21 cellular contexts compared by ENCODE assay signal in the genomic region with DNA sequence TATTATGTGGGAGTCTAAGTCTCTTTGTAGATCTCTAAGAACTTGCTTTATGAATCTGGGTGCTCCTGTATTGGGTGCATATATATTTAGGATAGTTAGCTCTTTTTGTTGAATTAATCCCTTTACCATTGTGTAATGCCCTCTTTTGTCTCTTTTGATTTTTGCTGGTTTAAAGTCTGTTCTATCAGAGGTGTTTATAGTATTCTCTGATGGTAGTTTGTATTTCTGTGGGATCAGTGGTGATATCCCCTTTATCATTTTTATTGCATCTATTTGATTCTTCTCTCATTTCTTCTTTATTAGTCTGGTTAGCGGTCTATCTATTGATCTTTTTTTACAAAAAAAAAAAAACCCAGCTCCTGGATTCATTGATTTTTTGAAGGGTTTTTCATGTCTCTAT. TPM values are rescaled to one million over a fixed set of nuclear protein-coding genes. Genes with fewer than 3 reads are reported as not detected.
"Had no signal": no experiment of that assay in that cellular context is flagged by ENCODE, and none has a peak within 500 bp of the region (broad histone marks: within the 10 kb centered on the region; RNA-seq: fewer than 3 reads in every experiment).

No MANE protein-coding gene starts in this region.

RNA-seq across cellular contexts. Expression of a gene that starts 15.3 kb away (rescaled TPM):
- total RNA-seq: activated naive CD4-positive, alpha-beta T cell treated with anti-CD3 and anti-CD28 coated beads for 36 hours; activated naive CD4-positive, alpha-beta T cell treated with anti-CD3 and anti-CD28 coated beads, Interleukin-2, amount 50 U/mL, for 72 hours; activated naive CD8-positive, alpha-beta T cell treated with anti-CD3 and anti-CD28 coated beads for 36 hours; activated naive CD8-positive, alpha-beta T cell treated with anti-CD3 and anti-CD28 coated beads, Interleukin-2, amount 10 ng/mL, durations not matched to agents 7 days and 5 days; activated T-cell treated with anti-CD3 and anti-CD28 coated beads, Interleukin-2, amount 50 U/mL, for 4 hours; activated T-cell treated with anti-CD3 and anti-CD28 coated beads, Interleukin-2, amount 50 U/mL, for 72 hours; activated T-helper 1 cell treated with anti-CD3 and anti-CD28 coated beads, Interleukin-12 subunit alpha, Interleukin-12 subunit beta, Interleukin-2, Interleukin-4 antibody, amounts not matched to agents 30 ng/mL and 10 ng/mL and 1 ng/mL, durations not matched to agents 14 hours and 24 hours and 36 hours; activated T-helper 17 cell treated with anti-CD3 and anti-CD28 coated beads, Interleukin-2, amount 50 U/mL, for 72 hours; activated T-helper 2 cell treated with anti-CD3 and anti-CD28 coated beads, Interferon-gamma antibody, Interleukin-2, Interleukin-4, amounts not matched to agents 10 μg/mL and 5 μg/mL and 100 μg/mL, durations not matched to agents 14 hours and 24 hours and 36 hours; aorta; ascending aorta; astrocyte; body of pancreas; breast epithelium; cardiac muscle cell; cardiac septum; chondrocyte had no signal
- polyA plus RNA-seq: adipose tissue, adrenal gland, aorta, cardiac muscle cell had no signal

RNA-seq across cellular contexts. Expression of a gene that starts 17.4 kb away (rescaled TPM):
- total RNA-seq: astrocyte, bronchial epithelial cell, cardiac muscle cell, chondrocyte had no signal
- polyA plus RNA-seq: cardiac muscle cell had no signal

RNA-seq across cellular contexts. Expression of a gene that starts 50.6 kb away (rescaled TPM):
- total RNA-seq: activated naive CD4-positive, alpha-beta T cell treated with anti-CD3 and anti-CD28 coated beads for 36 hours; activated naive CD4-positive, alpha-beta T cell treated with anti-CD3 and anti-CD28 coated beads, Interleukin-2, amount 50 U/mL, for 72 hours; activated naive CD8-positive, alpha-beta T cell treated with anti-CD3 and anti-CD28 coated beads for 36 hours; activated naive CD8-positive, alpha-beta T cell treated with anti-CD3 and anti-CD28 coated beads, Interleukin-2, amount 10 ng/mL, durations not matched to agents 7 days and 5 days; activated T-cell treated with anti-CD3 and anti-CD28 coated beads, Interleukin-2, amount 50 U/mL, for 4 hours; activated T-cell treated with anti-CD3 and anti-CD28 coated beads, Interleukin-2, amount 50 U/mL, for 72 hours; activated T-helper 1 cell treated with anti-CD3 and anti-CD28 coated beads, Interleukin-12 subunit alpha, Interleukin-12 subunit beta, Interleukin-2, Interleukin-4 antibody, amounts not matched to agents 30 ng/mL and 10 ng/mL and 1 ng/mL, durations not matched to agents 14 hours and 24 hours and 36 hours; activated T-helper 17 cell treated with anti-CD3 and anti-CD28 coated beads, Interleukin-2, amount 50 U/mL, for 72 hours; activated T-helper 2 cell treated with anti-CD3 and anti-CD28 coated beads, Interferon-gamma antibody, Interleukin-2, Interleukin-4, amounts not matched to agents 10 μg/mL and 5 μg/mL and 100 μg/mL, durations not matched to agents 14 hours and 24 hours and 36 hours; adrenal gland; aorta; ascending aorta; astrocyte; body of pancreas; breast epithelium; bronchial epithelial cell; cardiac muscle cell; cardiac septum; cerebellum; chondrocyte had no signal
- polyA plus RNA-seq: adipose tissue, adrenal gland, aorta, cardiac muscle cell had no signal
